Comparison of ENCODE assay signal across 20 cellular contexts in the genomic region with DNA sequence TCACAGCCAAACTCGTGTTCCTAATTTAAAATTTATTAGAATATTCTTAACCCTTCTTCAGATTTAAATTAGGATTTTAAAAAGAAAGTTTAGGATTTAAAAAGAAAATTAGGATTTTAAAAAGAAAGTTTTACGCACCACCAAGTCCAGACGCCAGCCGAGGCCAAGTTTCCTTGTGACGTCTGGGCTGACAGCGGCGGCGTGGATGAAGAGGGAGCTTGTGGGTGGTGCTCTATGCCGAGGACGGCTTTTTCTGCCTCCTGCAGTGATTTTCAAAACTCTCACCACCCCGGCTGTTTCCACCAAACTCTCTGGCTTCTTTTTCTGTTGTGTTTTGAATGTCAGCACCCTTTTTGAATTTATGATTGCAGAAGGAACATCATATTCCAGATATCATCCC.
A peak's percentile ranks its signal among the peaks of the same experiment; 100 is the strongest.
DNase-seq lines count a peak whose midpoint lies in the region; ATAC-seq and TF ChIP-seq lines count a peak whose summit lies in the region.
"Had no signal": no experiment of that assay in that cellular context is flagged by ENCODE, and none has a peak within 500 bp of the region (broad histone marks: within the 10 kb centered on the region; RNA-seq: fewer than 3 reads in every experiment).

No MANE protein-coding gene starts in this region.

- DNase-seq in natural killer cell treated with Interleukin-12 subunit alpha and Interleukin-12 subunit beta and Interleukin-15 and Interleukin-18, amount 100 ng/mL, for 72 hours (ENCODE audit: low spot score): peak; percentile 5
- DNase-seq in natural killer cell: no peak
- peak in 2 of 3 donors; percentile 43 to 79 for DNase-seq in right cardiac atrium
- peak; percentile 23 for DNase-seq in spleen
- no peak for DNase-seq in NCI-H524 treated with DMSO at 0.1 percent for 48 hours (lab: John Stamatoyannopoulos, UW)
- DNase-seq: ACHN; BE2C; C1 segment of cervical spinal cord; CD4-positive, CD25-positive, alpha-beta regulatory T cell; CD8-positive, alpha-beta memory T cell; COR-L47; DMS 273 treated with DMSO at 0.1 percent for 48 hours; DMS53; GOT3; H7; HFFc6 had no signal

- no peaks in the 10 kb centered on the region for H3K4me1 ChIP-seq in right cardiac atrium (ENCODE audit: control insufficient read depth, insufficient read depth, low read length)
- no peaks in the 10 kb centered on the region for H3K4me1 ChIP-seq in spleen
- H3K4me1 ChIP-seq: BE2C had no signal

- H3K4me1 Mint-ChIP-seq in natural killer cell treated with Interleukin-12 subunit alpha and Interleukin-12 subunit beta and Interleukin-15 and Interleukin-18, amount 100 ng/mL, for 72 hours (ENCODE audit: low read depth in 2 of 2): peaks cover 10 to 12% of the 10 kb centered on the region in 2 donors
- H3K4me1 Mint-ChIP-seq in natural killer cell: peaks cover 6 to 21% of the 10 kb centered on the region in 2 donors

- H3K4me3 ChIP-seq in right cardiac atrium (ENCODE audit: low read length) (no peak overlapping the region), spleen (no peak overlapping the region)

- no peaks in the 10 kb centered on the region for H3K9me3 Mint-ChIP-seq in natural killer cell treated with Interleukin-12 subunit alpha and Interleukin-12 subunit beta and Interleukin-15 and Interleukin-18, amount 100 ng/mL, for 72 hours
- no peaks in the 10 kb centered on the region for H3K9me3 Mint-ChIP-seq in natural killer cell

- WGBS in right cardiac atrium: 35% methylated on average over 11 of the region's 11 CpGs
- 69 to 85% (median 76%) methylated on average over 11 of the region's 11 CpGs for WGBS in spleen, 5 donors

- no peaks in the 10 kb centered on the region for H3K36me3 ChIP-seq in spleen
- H3K36me3 ChIP-seq: BE2C had no signal

- intact Hi-C loops in natural killer cell (cut with micrococcal nuclease) (no loop called here), right cardiac atrium (cut with DNase I) (no loop called here), spleen (cut with DNase I; ENCODE audit: low total_unique reads) (no loop called here)

- H3K27ac Mint-ChIP-seq in natural killer cell treated with Interleukin-12 subunit alpha and Interleukin-12 subunit beta and Interleukin-15 and Interleukin-18, amount 100 ng/mL, for 72 hours: no peak overlapping the region
- no peak overlapping the region for H3K27ac Mint-ChIP-seq in natural killer cell
- H3K27ac Mint-ChIP-seq: CD4-positive, CD25-positive, alpha-beta regulatory T cell; CD8-positive, alpha-beta memory T cell; HFFc6 had no signal

- H3K27me3 ChIP-seq in right cardiac atrium (ENCODE audit: control insufficient read depth, insufficient read depth): no peaks in the 10 kb centered on the region
- H3K27me3 ChIP-seq in spleen (replicated peaks in 1 of 7): peaks cover 0 to 35% (median 0%) of the 10 kb centered on the region in 7 donors
- H3K27me3 ChIP-seq: BE2C had no signal

- H3K27ac ChIP-seq in right cardiac atrium (ENCODE audit: low read length): no peak overlapping the region
- H3K27ac ChIP-seq in spleen: no peak overlapping the region
- H3K27ac ChIP-seq: HL-60 had no signal

- no peak overlapping the region for H3K4me3 Mint-ChIP-seq in natural killer cell treated with Interleukin-12 subunit alpha and Interleukin-12 subunit beta and Interleukin-15 and Interleukin-18, amount 100 ng/mL, for 72 hours
- H3K4me3 Mint-ChIP-seq in natural killer cell: no peak overlapping the region
- H3K4me3 Mint-ChIP-seq: CD8-positive, alpha-beta memory T cell; HFFc6 had no signal

- no peaks in the 10 kb centered on the region for H3K9me3 ChIP-seq in right cardiac atrium (ENCODE audit: control insufficient read depth, low read length)
- peaks cover 0 to 14% (median 3%) of the 10 kb centered on the region in 8 donors for H3K9me3 ChIP-seq in spleen
- H3K9me3 ChIP-seq: BE2C had no signal

- no peaks in the 10 kb centered on the region for H3K36me3 Mint-ChIP-seq in natural killer cell treated with Interleukin-12 subunit alpha and Interleukin-12 subunit beta and Interleukin-15 and Interleukin-18, amount 100 ng/mL, for 72 hours
- no peaks in the 10 kb centered on the region for H3K36me3 Mint-ChIP-seq in natural killer cell
- H3K36me3 Mint-ChIP-seq: CD8-positive, alpha-beta memory T cell had no signal

- no peak for ATAC-seq in natural killer cell treated with Interleukin-12 subunit alpha and Interleukin-12 subunit beta and Interleukin-15 and Interleukin-18, amount 100 ng/mL, for 72 hours
- ATAC-seq in natural killer cell: no peak
- peak in 1 of 2 donors; percentile 58 for ATAC-seq in right cardiac atrium
- no peak for ATAC-seq in GM18909 (IDR thresholded peaks at IDR 0.05; ENCODE audit: poor library complexity, unreplicated experiment)
- ATAC-seq in GM18870 (IDR thresholded peaks at IDR 0.05; ENCODE audit: unreplicated experiment): no peak
- ATAC-seq: HCT116 had no signal

- H3K27me3 Mint-ChIP-seq in natural killer cell treated with Interleukin-12 subunit alpha and Interleukin-12 subunit beta and Interleukin-15 and Interleukin-18, amount 100 ng/mL, for 72 hours: peaks cover 15 to 20% of the 10 kb centered on the region in 2 donors
- H3K27me3 Mint-ChIP-seq in natural killer cell (ENCODE audit: low read depth in 2 of 2): peaks cover 20% of the 10 kb centered on the region in 2 donors

- TF ChIP-seq CTCF in natural killer cell (IDR thresholded peaks at IDR 0.05): no peak
- TF ChIP-seq CTCF in spleen (IDR thresholded peaks at IDR 0.05 in 8 of 11, conservative IDR thresholded peaks at IDR 0.05 in 3 of 11): no peak

- no peak for TF ChIP-seq POLR2A in spleen (IDR thresholded peaks at IDR 0.05)

Comparison
In these comparisons a context has a peak if more than half of its experiments do, and no peak if none do; other contexts are left out.
1. DNase-seq: peak in natural killer cell treated with Interleukin-12 subunit alpha and Interleukin-12 subunit beta and Interleukin-15 and Interleukin-18, amount 100 ng/mL, for 72 hours (single experiment), right cardiac atrium (2 of 3) and spleen (single experiment); none in natural killer cell (single experiment) and NCI-H524 treated with DMSO at 0.1 percent for 48 hours (single experiment).